ENCODE assay signal across 20 cellular contexts in the genomic region with DNA sequence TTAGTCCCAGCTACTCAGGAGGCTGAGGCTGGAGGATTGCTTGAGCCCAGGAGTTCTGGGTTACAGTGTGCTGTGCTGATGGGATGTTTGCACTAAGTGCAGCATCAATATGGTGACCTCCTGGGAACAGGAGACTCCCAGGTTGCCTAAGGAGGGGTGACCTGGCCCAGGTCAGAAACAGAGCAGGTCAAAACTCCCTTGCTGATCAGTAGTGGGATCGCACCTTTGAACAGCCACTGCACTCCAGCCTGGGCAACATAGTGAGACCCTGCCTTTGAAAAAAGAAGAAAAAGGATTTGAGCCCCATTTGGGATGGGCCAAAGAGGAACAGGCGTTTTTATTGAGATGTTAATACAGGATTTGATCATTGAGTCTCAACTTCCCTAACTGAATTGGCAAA.
"Had no signal": no experiment of that assay in that cellular context is flagged by ENCODE, and none has a peak within 500 bp of the region (broad histone marks: within the 10 kb centered on the region; RNA-seq: fewer than 3 reads in every experiment).

No MANE protein-coding gene starts in this region.

- DNase-seq: effector CD4-positive, alpha-beta T cell; hippocampal formation; left colon; left ventricle myocardium superior; mesendoderm; naive B cell; occipital lobe; psoas muscle; retina; right lobe of liver; stimulated activated CD4-positive, alpha-beta T cell treated with anti-CD3 and anti-CD28 coated beads, Interleukin-4, amount 100 ng/mL, for 1 hour; stimulated activated CD8-positive, alpha-beta memory T cell treated with anti-CD3 and anti-CD28 coated beads, Interleukin-4, amount 100 ng/mL, for 48 hours; stimulated activated naive CD4-positive, alpha-beta T cell; trophoblast cell had no signal

- H3K27me3 Mint-ChIP-seq: naive B cell had no signal

- H3K4me1 ChIP-seq: parathyroid adenoma, right lobe of liver had no signal

- H3K27ac ChIP-seq: coronary artery, heart left ventricle, parathyroid adenoma, psoas muscle, right lobe of liver had no signal

- H3K27me3 ChIP-seq: heart left ventricle, right lobe of liver had no signal

- H3K9me3 ChIP-seq: heart left ventricle, psoas muscle, right lobe of liver had no signal

- H3K4me3 ChIP-seq: coronary artery, heart left ventricle, lung, psoas muscle, right lobe of liver had no signal

- ATAC-seq: esophagus mucosa, heart left ventricle, left colon, left ventricle myocardium superior, psoas muscle, right lobe of liver had no signal

- H3K4me3 Mint-ChIP-seq: naive B cell, nephron had no signal

- H3K27ac Mint-ChIP-seq: naive B cell, nephron had no signal

- H3K9me3 Mint-ChIP-seq: naive B cell, nephron had no signal
